Comparison of ENCODE assay signal across 9 cellular contexts in genomic region chr14:49641697-49642129, GRCh38. TPM values are rescaled to one million over a fixed set of nuclear protein-coding genes. Genes with fewer than 3 reads are reported as not detected.
DNase-seq lines count a peak whose midpoint lies in the region; ATAC-seq, FAIRE-seq and TF ChIP-seq lines count a peak whose summit lies in the region.
"Had no signal": no experiment of that assay in that cellular context is flagged by ENCODE, and none has a peak within 500 bp of the region (broad histone marks: within the 10 kb centered on the region; RNA-seq: fewer than 3 reads in every experiment).

No MANE protein-coding gene starts in this region.

- H3K4me3 ChIP-seq in GM12865 (ENCODE audit: low read depth, low read length) (0 out of 2 replicates have a peak overlapping the region, but pooled peaks have one; percentile 10), duodenal mucosa (ENCODE audit: low read depth in 1 of 2, low read length in 2 of 2) (peak overlapping the region; percentile 1 to 27), pancreas (no peak overlapping the region)

- peak; percentile 26 for DNase-seq in GM12865 (ENCODE audit: low read depth)
- DNase-seq in NCI-H774 (lab: John Stamatoyannopoulos, UW): peak; percentile 6
- DNase-seq in pancreas: peak in 4 of 6 donors; percentile 66 to 85 (median 78)
- DNase-seq in HPDE6-E6E7 (ENCODE audit: extremely low spot score): no peak
- no peak for DNase-seq in NCI-H345 (lab: John Stamatoyannopoulos, UW)

- intact Hi-C loops in pancreas (cut with DNase I): no loop called here

- H3K36me3 ChIP-seq in duodenal mucosa (ENCODE audit: control insufficient read depth in 1 of 2, insufficient read depth in 2 of 2, low read length in 2 of 2) (peaks cover 6 to 7% of the 10 kb centered on the region in 2 donors), pancreas (peaks cover 0 to 5% (median 0%) of the 10 kb centered on the region in 3 donors)

- H3K27me3 ChIP-seq in duodenal mucosa (ENCODE audit: control insufficient read depth in 1 of 2, insufficient read depth in 2 of 2, low read length in 2 of 2) (no peaks in the 10 kb centered on the region), pancreas (no peaks in the 10 kb centered on the region)

- H3K9me3 ChIP-seq in duodenal mucosa (ENCODE audit: control insufficient read depth in 1 of 2, low read length in 2 of 2) (no peaks in the 10 kb centered on the region), pancreas (no peaks in the 10 kb centered on the region)

- H3K9ac ChIP-seq in duodenal mucosa (ENCODE audit: low read depth in 1 of 2, low read length in 2 of 2): no peak overlapping the region

- ATAC-seq in pancreas (peak; percentile 90 to 97 (median 95)), GM19324 (IDR thresholded peaks at IDR 0.05; ENCODE audit: low FRiP score, unreplicated experiment) (no peak), HG02852 (IDR thresholded peaks at IDR 0.05; ENCODE audit: unreplicated experiment) (no peak)

- H3K27ac ChIP-seq in duodenal mucosa (ENCODE audit: low read depth, low read length): no peak overlapping the region
- peak overlapping the region; percentile 19 to 71 (median 52) for H3K27ac ChIP-seq in pancreas

- TF ChIP-seq CTCF in GM12865 (IDR thresholded peaks at IDR 0.05; ENCODE audit: insufficient read depth, low read depth, low read length, missing control alignments): no peak
- TF ChIP-seq CTCF in pancreas (IDR thresholded peaks at IDR 0.05): no peak

- H3K4me1 ChIP-seq in duodenal mucosa (ENCODE audit: control insufficient read depth in 1 of 2, insufficient read depth in 2 of 2, low read length in 2 of 2) (peaks cover 15 to 29% of the 10 kb centered on the region in 2 donors), pancreas (peaks cover 39% of the 10 kb centered on the region in 3 donors)

- FAIRE-seq in pancreas (lab: Jason Lieb, UNC): no peak
- FAIRE-seq: H1 had no signal

- 19 to 24% methylated on average over 8 of the region's 8 CpGs for WGBS in pancreas, 2 donors

RNA-seq across cellular contexts. Expression of gene DNAAF2, which starts 6.7 kb away (rescaled TPM):
- total RNA-seq in pancreas: 1 to 10 TPM; 3.3 to 5.4 (median 4.1) TPM
- 1 to 10 TPM; 3.2 to 4.8 TPM for polyA plus RNA-seq in pancreas

RNA-seq across cellular contexts. Expression of gene MGAT2, which starts 21.1 kb away (rescaled TPM):
- 10 to 100 TPM; 13.1 to 26.7 (median 20.7) TPM for total RNA-seq in pancreas
- polyA plus RNA-seq in pancreas: 10 to 100 TPM in 1 of 2 donors, 1 to 10 TPM in 1; 8.9 to 12.0 TPM

RNA-seq across cellular contexts. Expression of gene RPL36AL, which starts 21.3 kb away (rescaled TPM):
- 100 to 1,000 TPM in 5 of 6 donors, 10 to 100 TPM in 1; 81.3 to 219 (median 128) TPM for total RNA-seq in pancreas
- polyA plus RNA-seq in pancreas: 100 to 1,000 TPM; 361 to 388 TPM

RNA-seq across cellular contexts. Expression of gene LRR1, which starts 43.0 kb away (rescaled TPM):
- total RNA-seq in pancreas: 1 to 10 TPM; 2.7 to 7.2 (median 3.8) TPM
- polyA plus RNA-seq in pancreas: 1 to 10 TPM; 2.5 to 5.9 TPM

RNA-seq across cellular contexts. Expression of gene POLE2, which starts 46.3 kb away (rescaled TPM):
- 1 to 10 TPM in 2 of 6 donors, under 1 TPM in 4; 0.43 to 1.3 (median 0.78) TPM for total RNA-seq in pancreas
- 1 to 10 TPM; 1.3 to 2.9 TPM for polyA plus RNA-seq in pancreas

Comparison
In these comparisons a context has a peak if more than half of its experiments do, and no peak if none do; other contexts are left out.
1. DNase-seq: peak in GM12865 (single experiment), NCI-H774 (single experiment) and pancreas (4 of 6); none in HPDE6-E6E7 (single experiment) and NCI-H345 (single experiment).
2. H3K4me3 ChIP-seq: peak in GM12865 (single experiment) and duodenal mucosa (2 of 2); none in pancreas (0 of 4).
3. ATAC-seq: peak in pancreas (4 of 4); none in GM19324 (single experiment) and HG02852 (single experiment).